ENCODE assay signal across 8 cellular contexts in genomic region chr10:71569775-71570588, GRCh38.
DNase-seq lines count a peak whose midpoint lies in the region; ATAC-seq, FAIRE-seq and TF ChIP-seq lines count a peak whose summit lies in the region.

No MANE protein-coding gene starts in this region.

- H3K4me1 ChIP-seq in OCI-LY7 (ENCODE audit: insufficient read depth, low read length, poor library complexity, severe bottlenecking) = no peaks in the 10 kb centered on the region

- no peaks in the 10 kb centered on the region for H4K20me1 ChIP-seq in OCI-LY7 (ENCODE audit: insufficient read depth, low read length)

- peak; percentile 80 for DNase-seq in AG08395 (ENCODE audit: low spot score)
- DNase-seq in GM19239 (ENCODE audit: insufficient read length, low spot score) = peak; percentile 83
- DNase-seq in OCI-LY7 (ENCODE audit: low spot score) = peak; percentile 75
- peak; percentile 86 to 92 for DNase-seq in activated T-cell treated with anti-CD3 and anti-CD28 coated beads, Interleukin-2, amount 50 U/mL, for 48 hours
- DNase-seq in fibroblast of peridontal ligament (ENCODE audit: extremely low read depth) = peak; percentile 45
- peak; percentile 91 for DNase-seq in nephron progenitor cell
- DNase-seq in stimulated activated naive CD8-positive, alpha-beta T cell treated with anti-CD3 and anti-CD28 coated beads, Interleukin-15, Interleukin-2, amounts not matched to agents 100 U/mL and 50 U/mL, for 24 hours = peak; percentile 89

- H3K4me1 Mint-ChIP-seq in nephron progenitor cell = peaks cover 17% of the 10 kb centered on the region

- BruUV-seq in OCI-LY7 (replicated peaks; lab: Mats Ljungman, UMichigan) = no TSS peak

- peaks cover 19% of the 10 kb centered on the region for H3K27me3 Mint-ChIP-seq in nephron progenitor cell (ENCODE audit: low read depth, poor library complexity)

- H3K9me2 ChIP-seq in OCI-LY7 (ENCODE audit: insufficient read depth, low read length) = no peaks in the 10 kb centered on the region

- H3K4me2 ChIP-seq in OCI-LY7 (ENCODE audit: low read length) = no peak overlapping the region

- no peaks in the 10 kb centered on the region for H3K79me2 ChIP-seq in OCI-LY7 (ENCODE audit: insufficient read depth, low read depth, low read length)

- peak; percentile 51 for ATAC-seq in stimulated activated naive CD8-positive, alpha-beta T cell treated with anti-CD3 and anti-CD28 coated beads, Interleukin-15, Interleukin-2, amounts not matched to agents 100 U/mL and 50 U/mL, for 24 hours
- ATAC-seq in HG03196 (IDR thresholded peaks at IDR 0.05; ENCODE audit: unreplicated experiment) = no peak

- no peaks in the 10 kb centered on the region for H3K9me3 ChIP-seq in OCI-LY7 (ENCODE audit: low read length)

- CTCF ChIA-PET in OCI-LY7 (lab: Charles Lee; ENCODE audit: unreplicated experiment) = interaction anchor here (0.9 to 1.2 kb wide), 4 partner anchors 39 to 253 kb away, joined by 3 to 4 read pairs (median 3); no protein-coding TSS in a partner anchor

- no peaks in the 10 kb centered on the region for H3K9me3 Mint-ChIP-seq in nephron progenitor cell

- H3K4me3 Mint-ChIP-seq in nephron progenitor cell = no peak overlapping the region

- no peak overlapping the region for H3K4me3 ChIP-seq in OCI-LY7 (ENCODE audit: low read depth, low read length, poor library complexity, severe bottlenecking)

- H3K27ac Mint-ChIP-seq in nephron progenitor cell = no peak overlapping the region

- peak; percentile 90 for TF ChIP-seq CTCF in OCI-LY7 (conservative IDR thresholded peaks at IDR 0.05; ENCODE audit: low read length)
- peak; percentile 81 for TF ChIP-seq CTCF in nephron progenitor cell (IDR thresholded peaks at IDR 0.05)

- H2AFZ ChIP-seq in OCI-LY7 (ENCODE audit: low read length) = no peak overlapping the region

- POLR2A ChIA-PET in OCI-LY7 (lab: Charles Lee) = interaction anchor here (0.6 to 1.4 kb wide), 2 partner anchors 17 to 56 kb away, joined by 3 read pairs; no protein-coding TSS in a partner anchor

- intact Hi-C loops in OCI-LY7 (cut with micrococcal nuclease; ENCODE audit: unreplicated experiment) = loop anchor here (1.0 to 5.0 kb wide), 4 partner anchors 93 to 256 kb away; partner anchors contain the start of gene SLC29A3

- FAIRE-seq in GM19239 (lab: Jason Lieb, UNC) = no peak

- H3K27ac ChIP-seq in OCI-LY7 (ENCODE audit: low read depth, low read length, poor library complexity, severe bottlenecking) = no peak overlapping the region

- no peaks in the 10 kb centered on the region for H3K36me3 ChIP-seq in OCI-LY7 (ENCODE audit: insufficient read depth, low read length)

- no peaks in the 10 kb centered on the region for H3K36me3 Mint-ChIP-seq in nephron progenitor cell (ENCODE audit: low read depth)
